In the genomic region with DNA sequence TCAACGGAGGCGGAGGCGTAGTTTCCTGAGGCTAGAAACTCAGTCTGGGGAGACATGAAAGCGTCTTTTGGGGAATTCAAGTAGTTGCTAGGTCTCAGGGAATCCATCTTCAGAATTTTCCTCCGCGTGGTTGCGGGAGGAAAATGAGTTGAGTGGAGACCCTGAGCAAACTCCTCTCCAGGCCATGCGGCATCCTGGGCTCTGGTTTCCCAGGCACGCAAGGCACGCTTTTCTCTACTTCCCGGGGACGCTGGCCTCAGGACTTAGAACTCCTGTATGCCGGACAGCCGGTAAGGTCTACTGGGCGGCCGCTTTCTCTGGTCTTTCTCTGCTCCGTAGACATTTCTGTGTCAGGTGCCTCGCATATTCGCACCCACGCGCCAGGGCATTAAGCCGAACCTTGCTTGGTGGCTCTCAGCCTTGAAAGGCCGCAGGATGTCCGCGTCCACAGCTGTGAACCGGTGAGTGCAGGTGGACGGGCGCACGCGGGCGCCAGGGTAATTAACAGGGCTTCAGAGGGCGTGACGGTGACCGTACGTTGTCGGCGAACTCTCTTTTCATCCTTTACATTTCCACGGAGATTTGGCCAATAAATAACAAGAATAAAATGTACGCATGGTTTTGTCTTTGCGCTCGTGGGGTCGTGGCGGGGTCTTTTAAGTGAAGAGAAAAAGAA, we compare ENCODE assay signal across 8 cellular contexts. TPM values are rescaled to one million over a fixed set of nuclear protein-coding genes. Genes with fewer than 3 reads are reported as not detected.
A peak's percentile ranks its signal among the peaks of the same experiment; 100 is the strongest.
DNase-seq lines count a peak whose midpoint lies in the region; ATAC-seq lines count a peak whose summit lies in the region.

No MANE protein-coding gene starts in this region.

- peaks cover 34% of the 10 kb centered on the region for H4K20me1 ChIP-seq in BLaER1

- no peak overlapping the region for H3K9ac ChIP-seq in BLaER1

- H3K27ac ChIP-seq in BLaER1, result no peak overlapping the region

- H3K4me3 ChIP-seq in BLaER1, result peak overlapping the region; percentile 68

- peaks cover under 1 to 7% of the 10 kb centered on the region in 2 donors for H3K36me3 Mint-ChIP-seq in naive B cell

- peaks cover 66% of the 10 kb centered on the region for H3K27me3 ChIP-seq in BLaER1

- H3K4me3 Mint-ChIP-seq in naive B cell, result peak overlapping the region; percentile 79 to 92 (median 88)

- H3K27ac Mint-ChIP-seq in naive B cell, result peak overlapping the region in 2 of 6 donors; percentile 1 to 31

- peaks cover 0 to 2% (median 0%) of the 10 kb centered on the region in 7 donors for H3K9me3 Mint-ChIP-seq in naive B cell

- no peaks in the 10 kb centered on the region for H3K9me3 ChIP-seq in BLaER1

- peaks cover 18% of the 10 kb centered on the region for H3K4me1 ChIP-seq in BLaER1

- H3K4me1 Mint-ChIP-seq in naive B cell, result peaks cover 18 to 31% (median 19%) of the 10 kb centered on the region in 3 donors

- DNase-seq in M059J (ENCODE audit: low read depth), result peak; percentile 12
- peak; percentile 35 for DNase-seq in cerebellar cortex (ENCODE audit: low spot score)
- no peak for DNase-seq in naive B cell
- DNase-seq in NOMO-1 treated with dmso at 0.1 percent for 144 hours (lab: John Stamatoyannopoulos, UW; ENCODE audit: unreplicated experiment), result no peak
- no peak for DNase-seq in H4 (ENCODE audit: low spot score)
- DNase-seq in DMS153 treated with DMSO at 0.1 percent for 48 hours (lab: John Stamatoyannopoulos, UW; ENCODE audit: unreplicated experiment), result no peak

- H3K36me3 ChIP-seq in BLaER1, result no peaks in the 10 kb centered on the region

- peak; percentile 20 to 26 for ATAC-seq in naive B cell (ENCODE audit: low read depth in 2 of 2)
- no peak for ATAC-seq in HG03432 (IDR thresholded peaks at IDR 0.05; ENCODE audit: unreplicated experiment)

- peak overlapping the region; percentile 99 for H3K4me2 ChIP-seq in BLaER1

- H3K27me3 Mint-ChIP-seq in naive B cell, result peaks cover 57 to 62% (median 59%) of the 10 kb centered on the region in 3 donors

RNA-seq across cellular contexts. Expression of gene RBM20, which starts 1.0 kb away (rescaled TPM):
- 0.02 and 1.8 TPM in 2 replicates for total RNA-seq in M059J (2014; rRNA removed; shearing (Covaris generic))
- polyA plus RNA-seq in naive B cell (ENCODE audit: low read depth in 6 of 6), result under 1 TPM in 1 of 6 donors, not detected in 5; 0.05 TPM
- 4.2 and 4.6 TPM in 2 replicates for total RNA-seq in H4 (2014; rRNA removed; shearing (Covaris generic))

Comparison
In these comparisons a context has a peak if more than half of its experiments do, and no peak if none do; other contexts are left out.
1. DNase-seq: peak in M059J (single experiment) and cerebellar cortex (single experiment); none in naive B cell (single experiment), NOMO-1 treated with dmso at 0.1 percent for 144 hours (single experiment), H4 (single experiment) and DMS153 treated with DMSO at 0.1 percent for 48 hours (single experiment).